ENCODE assay signal across 16 cellular contexts in genomic region chr9:27340876-27341540, GRCh38. TPM values are rescaled to one million over a fixed set of nuclear protein-coding genes. Genes with fewer than 3 reads are reported as not detected.
DNase-seq lines count a peak whose midpoint lies in the region; ATAC-seq, FAIRE-seq and TF ChIP-seq lines count a peak whose summit lies in the region.
"Had no signal": no experiment of that assay in that cellular context is flagged by ENCODE, and none has a peak within 500 bp of the region (broad histone marks: within the 10 kb centered on the region; RNA-seq: fewer than 3 reads in every experiment).

No MANE protein-coding gene starts in this region.

- peak overlapping the region; percentile 42 for H3K4me3 Mint-ChIP-seq in dendritic cell treated with granulocyte-macrophage colony-stimulating factor and Interleukin-4, amounts not matched to agents 40 ng/mL and 50 ng/mL, for 4 days
- no peak overlapping the region for H3K4me3 Mint-ChIP-seq in mesothelial cell of epicardium
- H3K4me3 Mint-ChIP-seq: HFFc6, natural killer cell had no signal

- H3K9me3 Mint-ChIP-seq in dendritic cell treated with granulocyte-macrophage colony-stimulating factor and Interleukin-4, amounts not matched to agents 40 ng/mL and 50 ng/mL, for 4 days = no peaks in the 10 kb centered on the region
- H3K9me3 Mint-ChIP-seq in mesothelial cell of epicardium = no peaks in the 10 kb centered on the region
- H3K9me3 Mint-ChIP-seq: HFFc6, natural killer cell had no signal

- FAIRE-seq in RCC 7860 (lab: Jason Lieb, UNC) = no peak
- FAIRE-seq: K562 had no signal

- peaks cover 67% of the 10 kb centered on the region for H3K36me3 Mint-ChIP-seq in dendritic cell treated with granulocyte-macrophage colony-stimulating factor and Interleukin-4, amounts not matched to agents 40 ng/mL and 50 ng/mL, for 4 days (ENCODE audit: low read depth)
- H3K36me3 Mint-ChIP-seq in mesothelial cell of epicardium = peaks cover 8% of the 10 kb centered on the region
- H3K36me3 Mint-ChIP-seq: natural killer cell had no signal

- no peak for TF ChIP-seq CTCF in mesothelial cell of epicardium (IDR thresholded peaks at IDR 0.05; ENCODE audit: unreplicated experiment)

- peaks cover 82% of the 10 kb centered on the region for H3K4me1 Mint-ChIP-seq in dendritic cell treated with granulocyte-macrophage colony-stimulating factor and Interleukin-4, amounts not matched to agents 40 ng/mL and 50 ng/mL, for 4 days (ENCODE audit: low read depth)
- H3K4me1 Mint-ChIP-seq in mesothelial cell of epicardium = peaks cover 18% of the 10 kb centered on the region
- H3K4me1 Mint-ChIP-seq: natural killer cell had no signal

- intact Hi-C loops in dendritic cell treated with granulocyte-macrophage colony-stimulating factor and Interleukin-4, amounts not matched to agents 40 ng/mL and 50 ng/mL, for 4 days (cut with micrococcal nuclease) = no loop called here

- ATAC-seq in HG02885 (IDR thresholded peaks at IDR 0.05; ENCODE audit: poor library complexity, unreplicated experiment) = peak; percentile 3
- no peak for ATAC-seq in HG02759 (IDR thresholded peaks at IDR 0.05; ENCODE audit: unreplicated experiment)
- ATAC-seq: K562, natural killer cell had no signal

- H3K27me3 Mint-ChIP-seq in dendritic cell treated with granulocyte-macrophage colony-stimulating factor and Interleukin-4, amounts not matched to agents 40 ng/mL and 50 ng/mL, for 4 days = no peaks in the 10 kb centered on the region
- H3K27me3 Mint-ChIP-seq in mesothelial cell of epicardium (ENCODE audit: low read depth) = no peaks in the 10 kb centered on the region

- peak overlapping the region; percentile 94 for H3K27ac Mint-ChIP-seq in dendritic cell treated with granulocyte-macrophage colony-stimulating factor and Interleukin-4, amounts not matched to agents 40 ng/mL and 50 ng/mL, for 4 days
- peak overlapping the region; percentile 47 for H3K27ac Mint-ChIP-seq in mesothelial cell of epicardium
- H3K27ac Mint-ChIP-seq: HFFc6, natural killer cell had no signal

- no peak for DNase-seq in mesothelial cell of epicardium (ENCODE audit: low spot score in 2 of 2, unreplicated experiment in 2 of 2)
- DNase-seq in superior temporal gyrus (ENCODE audit: extremely low spot score) = peak; percentile 80
- no peak for DNase-seq in RCC 7860 (ENCODE audit: low spot score)
- no peak for DNase-seq in T-helper 2 cell
- no peak for DNase-seq in NCI-H2029 (lab: John Stamatoyannopoulos, UW)
- DNase-seq: activated effector memory CD4-positive, alpha-beta T cell treated with Interleukin-2 at 50 U/mL for 16 hours; BE2C; EL; HFFc6; natural killer cell; NCI-H1930 had no signal

RNA-seq across cellular contexts. Expression of gene EQTN, which starts 44.1 kb away (rescaled TPM):
- 0.71 to 1.4 TPM (median 1.2 TPM) in 3 replicates for total RNA-seq in mesothelial cell of epicardium
- total RNA-seq: bronchial epithelial cell, HFFc6, natural killer cell had no signal
